8 cellular contexts compared by ENCODE assay signal in genomic region chrX:154490021-154490413, GRCh38. TPM values are rescaled to one million over a fixed set of nuclear protein-coding genes. Genes with fewer than 3 reads are reported as not detected.
A peak's percentile ranks its signal among the peaks of the same experiment; 100 is the strongest.
DNase-seq lines count a peak whose midpoint lies in the region; ATAC-seq, FAIRE-seq and TF ChIP-seq lines count a peak whose summit lies in the region.

No MANE protein-coding gene starts in this region.

- no peaks in the 10 kb centered on the region for H3K27me3 ChIP-seq in CD4-positive, alpha-beta memory T cell (ENCODE audit: insufficient read depth, low read length)
- H3K27me3 ChIP-seq in parathyroid adenoma (ENCODE audit: control insufficient read depth, insufficient read depth, low read length), result no peaks in the 10 kb centered on the region

- peaks cover 33% of the 10 kb centered on the region for H3K4me1 ChIP-seq in CD4-positive, alpha-beta memory T cell (ENCODE audit: insufficient read depth, low read length)
- H3K4me1 ChIP-seq in parathyroid adenoma, result no peaks in the 10 kb centered on the region

- peak overlapping the region; percentile 71 for H3K27ac ChIP-seq in CD4-positive, alpha-beta memory T cell (ENCODE audit: low read depth, low read length)
- peak overlapping the region; percentile 70 for H3K27ac ChIP-seq in parathyroid adenoma

- H3K4me2 ChIP-seq in parathyroid adenoma (ENCODE audit: low read length), result peak overlapping the region; percentile 81

- H3K9me3 Mint-ChIP-seq in CD4-positive, alpha-beta memory T cell, result no peaks in the 10 kb centered on the region
- H3K9me3 Mint-ChIP-seq in activated CD8-positive, alpha-beta memory T cell treated with anti-CD3 and anti-CD28 coated beads, Interleukin-2, amount 10 ng/mL, durations not matched to agents 7 days and 5 days (ENCODE audit: low read depth), result no peaks in the 10 kb centered on the region

- H3K9ac ChIP-seq in parathyroid adenoma, result no peak overlapping the region

- peaks cover 0 to 7% of the 10 kb centered on the region in 2 donors for H3K36me3 Mint-ChIP-seq in CD4-positive, alpha-beta memory T cell
- H3K36me3 Mint-ChIP-seq in activated CD8-positive, alpha-beta memory T cell treated with anti-CD3 and anti-CD28 coated beads, Interleukin-2, amount 10 ng/mL, durations not matched to agents 7 days and 5 days, result no peaks in the 10 kb centered on the region

- peaks cover 5 to 36% (median 16%) of the 10 kb centered on the region in 4 donors for H3K4me1 Mint-ChIP-seq in CD4-positive, alpha-beta memory T cell
- peaks cover 30% of the 10 kb centered on the region for H3K4me1 Mint-ChIP-seq in activated CD8-positive, alpha-beta memory T cell treated with anti-CD3 and anti-CD28 coated beads, Interleukin-2, amount 10 ng/mL, durations not matched to agents 7 days and 5 days

- CTCF ChIA-PET in CD4-positive, alpha-beta memory T cell (lab: Charles Lee; ENCODE audit: partially characterized antibody), result interaction anchor here (0.6 to 2.1 kb wide), 6 partner anchors 37 to 91 kb away, joined by 3 to 5 read pairs (median 4); partner anchors contain the start of gene ATP6AP1
- CTCF ChIA-PET in activated CD8-positive, alpha-beta memory T cell treated with anti-CD3 and anti-CD28 coated beads, Interleukin-2, amount 10 ng/mL, durations not matched to agents 7 days and 5 days (lab: Charles Lee), result interaction anchor here (1.3 to 1.9 kb wide), 7 partner anchors 20 to 117 kb away, joined by 3 to 6 read pairs (median 3); no protein-coding TSS in a partner anchor

- peak; percentile 32 for ATAC-seq in GM19452 (IDR thresholded peaks at IDR 0.05; ENCODE audit: unreplicated experiment)
- peak; percentile 28 for ATAC-seq in activated CD8-positive, alpha-beta memory T cell treated with anti-CD3 and anti-CD28 coated beads, Interleukin-2, amount 10 ng/mL, durations not matched to agents 7 days and 5 days

- peak overlapping the region; percentile 56 for H2AFZ ChIP-seq in parathyroid adenoma

- intact Hi-C loops in CD4-positive, alpha-beta memory T cell (cut with micrococcal nuclease), result loop anchor here (1.0 to 10.0 kb wide), 5 partner anchors 11 to 395 kb away; partner anchors contain the start of genes FAM3A, FAM50A, LAGE3 and MECP2

- TF ChIP-seq CTCF in foreskin fibroblast (IDR thresholded peaks at IDR 0.05; ENCODE audit: low read depth, low read length), result no peak
- no peak for TF ChIP-seq CTCF in parathyroid adenoma (IDR thresholded peaks at IDR 0.05)

- no peaks in the 10 kb centered on the region for H3K9me3 ChIP-seq in CD4-positive, alpha-beta memory T cell (ENCODE audit: control insufficient read depth in 1 of 2, low read length in 2 of 2)
- no peaks in the 10 kb centered on the region for H3K9me3 ChIP-seq in parathyroid adenoma (ENCODE audit: control insufficient read depth, low read length)

- POLR2A ChIA-PET in CD4-positive, alpha-beta memory T cell (lab: Charles Lee; ENCODE audit: partially characterized antibody), result interaction anchor here (0.7 to 8.9 kb wide), 23 partner anchors 8 to 563 kb away, joined by 3 to 111 read pairs (median 7); partner anchors contain the start of genes ATP6AP1, FAM3A, FAM50A and FLNA

- no peaks in the 10 kb centered on the region for H3K36me3 ChIP-seq in CD4-positive, alpha-beta memory T cell (ENCODE audit: insufficient read depth, low read length)
- no peaks in the 10 kb centered on the region for H3K36me3 ChIP-seq in parathyroid adenoma (ENCODE audit: control insufficient read depth, insufficient read depth, low read length)

- peak overlapping the region; percentile 90 to 95 (median 91) for H3K27ac Mint-ChIP-seq in CD4-positive, alpha-beta memory T cell
- peak overlapping the region; percentile 91 for H3K27ac Mint-ChIP-seq in activated CD8-positive, alpha-beta memory T cell treated with anti-CD3 and anti-CD28 coated beads, Interleukin-2, amount 10 ng/mL, durations not matched to agents 7 days and 5 days

- no peak for FAIRE-seq in frontal cortex (lab: Jason Lieb, UNC)

- H3K4me3 Mint-ChIP-seq in CD4-positive, alpha-beta memory T cell, result peak overlapping the region; percentile 84 to 89 (median 88)
- peak overlapping the region; percentile 84 for H3K4me3 Mint-ChIP-seq in activated CD8-positive, alpha-beta memory T cell treated with anti-CD3 and anti-CD28 coated beads, Interleukin-2, amount 10 ng/mL, durations not matched to agents 7 days and 5 days

- H3K4me3 ChIP-seq in CD4-positive, alpha-beta memory T cell (ENCODE audit: low read length in 2 of 2), result peak overlapping the region; percentile 42 to 46
- H3K4me3 ChIP-seq in foreskin fibroblast (ENCODE audit: low read depth in 1 of 2, low read length in 2 of 2), result peak overlapping the region; percentile 60 to 65
- H3K4me3 ChIP-seq in parathyroid adenoma (ENCODE audit: low read depth, low read length), result peak overlapping the region; percentile 59

- DNase-seq in CD4-positive, alpha-beta memory T cell, result peak in 2 of 5 donors; percentile 29 to 54
- DNase-seq in HK-2 (ENCODE audit: unreplicated experiment), result peak; percentile 58
- DNase-seq in activated CD8-positive, alpha-beta memory T cell treated with anti-CD3 and anti-CD28 coated beads, Interleukin-2, amount 10 ng/mL, durations not matched to agents 7 days and 5 days, result peak; percentile 66
- DNase-seq in foreskin fibroblast, result peak; percentile 32 to 76
- DNase-seq in NCI-H2081 treated with DMSO at 0.1 percent for 48 hours (lab: John Stamatoyannopoulos, UW), result no peak
- no peak for DNase-seq in frontal cortex (ENCODE audit: low spot score in 2 of 2)

- H3K79me2 ChIP-seq in parathyroid adenoma, result no peaks in the 10 kb centered on the region

- H3K27me3 Mint-ChIP-seq in CD4-positive, alpha-beta memory T cell, result no peaks in the 10 kb centered on the region
- H3K27me3 Mint-ChIP-seq in activated CD8-positive, alpha-beta memory T cell treated with anti-CD3 and anti-CD28 coated beads, Interleukin-2, amount 10 ng/mL, durations not matched to agents 7 days and 5 days, result no peaks in the 10 kb centered on the region

RNA-seq across cellular contexts. Expression of gene SLC10A3, which starts 0.4 kb away (rescaled TPM):
- total RNA-seq in CD4-positive, alpha-beta memory T cell, result 10 to 100 TPM; 22.5 to 23.7 TPM
- polyA plus RNA-seq in CD4-positive, alpha-beta memory T cell, result 10 to 100 TPM; 61.4 to 62.3 TPM
- 10 to 100 TPM; 24.3 to 24.9 TPM for total RNA-seq in activated CD8-positive, alpha-beta memory T cell treated with anti-CD3 and anti-CD28 coated beads, Interleukin-2, amount 10 ng/mL, durations not matched to agents 7 days and 5 days
- total RNA-seq in frontal cortex, result 2.4 TPM

RNA-seq across cellular contexts. Expression of gene UBL4A, which starts 3.6 kb away (rescaled TPM):
- 10 to 100 TPM; 33.2 to 41.3 TPM for total RNA-seq in CD4-positive, alpha-beta memory T cell
- 10 to 100 TPM; 56.9 to 66.8 TPM for polyA plus RNA-seq in CD4-positive, alpha-beta memory T cell
- total RNA-seq in activated CD8-positive, alpha-beta memory T cell treated with anti-CD3 and anti-CD28 coated beads, Interleukin-2, amount 10 ng/mL, durations not matched to agents 7 days and 5 days, result 10 to 100 TPM; 48.1 to 53.2 TPM
- 39.1 TPM for total RNA-seq in frontal cortex

RNA-seq across cellular contexts. Expression of gene LAGE3, which starts 10.9 kb away (rescaled TPM):
- 10 to 100 TPM; 18.5 to 19.3 TPM for total RNA-seq in CD4-positive, alpha-beta memory T cell
- polyA plus RNA-seq in CD4-positive, alpha-beta memory T cell, result 10 to 100 TPM; 46.0 to 58.0 TPM
- 10 to 100 TPM; 38.8 to 39.0 TPM for total RNA-seq in activated CD8-positive, alpha-beta memory T cell treated with anti-CD3 and anti-CD28 coated beads, Interleukin-2, amount 10 ng/mL, durations not matched to agents 7 days and 5 days
- 13.5 TPM for total RNA-seq in frontal cortex

RNA-seq across cellular contexts. Expression of gene FAM3A, which starts 26.0 kb away (rescaled TPM):
- 10 to 100 TPM; 51.0 to 51.8 TPM for total RNA-seq in CD4-positive, alpha-beta memory T cell
- polyA plus RNA-seq in CD4-positive, alpha-beta memory T cell, result 10 to 100 TPM; 18.4 to 20.2 TPM
- total RNA-seq in activated CD8-positive, alpha-beta memory T cell treated with anti-CD3 and anti-CD28 coated beads, Interleukin-2, amount 10 ng/mL, durations not matched to agents 7 days and 5 days, result 10 to 100 TPM; 21.5 to 31.7 TPM
- total RNA-seq in frontal cortex, result 9.8 TPM

RNA-seq across cellular contexts. Expression of gene PLXNA3, which starts 31.9 kb away (rescaled TPM):
- 10 to 100 TPM; 78.8 to 90.3 TPM for total RNA-seq in CD4-positive, alpha-beta memory T cell
- 1 to 10 TPM in 1 of 2 donors, under 1 TPM in 1; 0.29 to 1.2 TPM for polyA plus RNA-seq in CD4-positive, alpha-beta memory T cell
- total RNA-seq in activated CD8-positive, alpha-beta memory T cell treated with anti-CD3 and anti-CD28 coated beads, Interleukin-2, amount 10 ng/mL, durations not matched to agents 7 days and 5 days, result 10 to 100 TPM; 42.3 to 48.5 TPM
- 14.7 TPM for total RNA-seq in frontal cortex

Comparison
In these comparisons a context has a peak if more than half of its experiments do, and no peak if none do; other contexts are left out.
1. DNase-seq: peak in HK-2 (single experiment), activated CD8-positive, alpha-beta memory T cell treated with anti-CD3 and anti-CD28 coated beads, Interleukin-2, amount 10 ng/mL, durations not matched to agents 7 days and 5 days (single experiment) and foreskin fibroblast (2 of 2); none in NCI-H2081 treated with DMSO at 0.1 percent for 48 hours (single experiment) and frontal cortex (0 of 2).
2. Peak in every context shown above with its lines, with median percentiles within 50 percentile points of each other: H3K4me3 ChIP-seq.